2 cellular contexts compared by ENCODE assay signal in genomic region chr3:186630950-186631624, GRCh38.
TF ChIP-seq lines count a peak whose summit lies in the region.

No MANE protein-coding gene starts in this region.

TF ChIP-seq in K562, 482 proteins besides CTCF, POLR2A, EP300 and RAD21:
- TF ChIP-seq CEBPG (CRISPR knock-in tag; IDR thresholded peaks at IDR 0.05) (no peak; the same call in 1 of the 2 replicates), CEBPG (tag; conservative IDR thresholded peaks at IDR 0.05 in 1 of 2, IDR thresholded peaks at IDR 0.05 in 1 of 2) (peak in 1 of 2 experiments; percentile 55; a peak in 1 of 4 replicates), OTX1 (CRISPR knock-in tag; IDR thresholded peaks at IDR 0.05) (no peak), TCF3 (CRISPR knock-in tag; IDR thresholded peaks at IDR 0.05) (peak; percentile 51), ARID1B (IDR thresholded peaks at IDR 0.05) (0 out of 2 replicates have a peak, but pooled peaks have one; percentile 9), FOSL1 (tag; conservative IDR thresholded peaks at IDR 0.05) (peak; percentile 51), CBFA2T2 (conservative IDR thresholded peaks at IDR 0.05) (no peak), PTTG1 (tag; IDR thresholded peaks at IDR 0.05; ENCODE audit: low read depth) (no peak), TAF7 (tag; IDR thresholded peaks at IDR 0.05) (no peak), CEBPB (tag; IDR thresholded peaks at IDR 0.05) (0 out of 2 replicates have a peak, but pooled peaks have one; percentile 19), NFE2 (IDR thresholded peaks at IDR 0.05; ENCODE audit: low read depth) (no peak), FIP1L1 (IDR thresholded peaks at IDR 0.05; ENCODE audit: low read depth, low read length, poor library complexity, severe bottlenecking) (no peak), CTBP1 (IDR thresholded peaks at IDR 0.05; ENCODE audit: borderline replicate concordance) (0 out of 2 replicates have a peak, but pooled peaks have one; percentile 20), CBFA2T3 (IDR thresholded peaks at IDR 0.05) (0 out of 2 replicates have a peak, but pooled peaks have one; percentile 12), ZNF583 (CRISPR knock-in tag; IDR thresholded peaks at IDR 0.05) (no peak), HNRNPLL (IDR thresholded peaks at IDR 0.05; ENCODE audit: low read depth, low read length, poor library complexity, severe bottlenecking) (no peak), GABPB2 (CRISPR knock-in tag; conservative IDR thresholded peaks at IDR 0.05) (no peak)
- TF ChIP-seq, protein P1, sequence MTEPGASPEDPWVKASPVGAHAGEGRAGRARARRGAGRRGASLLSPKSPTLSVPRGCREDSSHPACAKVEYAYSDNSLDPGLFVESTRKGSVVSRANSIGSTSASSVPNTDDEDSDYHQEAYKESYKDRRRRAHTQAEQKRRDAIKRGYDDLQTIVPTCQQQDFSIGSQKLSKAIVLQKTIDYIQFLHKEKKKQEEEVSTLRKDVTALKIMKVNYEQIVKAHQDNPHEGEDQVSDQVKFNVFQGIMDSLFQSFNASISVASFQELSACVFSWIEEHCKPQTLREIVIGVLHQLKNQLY (CRISPR knock-in tag; conservative IDR thresholded peaks at IDR 0.05), result no peak
- TF ChIP-seq, protein P2, sequence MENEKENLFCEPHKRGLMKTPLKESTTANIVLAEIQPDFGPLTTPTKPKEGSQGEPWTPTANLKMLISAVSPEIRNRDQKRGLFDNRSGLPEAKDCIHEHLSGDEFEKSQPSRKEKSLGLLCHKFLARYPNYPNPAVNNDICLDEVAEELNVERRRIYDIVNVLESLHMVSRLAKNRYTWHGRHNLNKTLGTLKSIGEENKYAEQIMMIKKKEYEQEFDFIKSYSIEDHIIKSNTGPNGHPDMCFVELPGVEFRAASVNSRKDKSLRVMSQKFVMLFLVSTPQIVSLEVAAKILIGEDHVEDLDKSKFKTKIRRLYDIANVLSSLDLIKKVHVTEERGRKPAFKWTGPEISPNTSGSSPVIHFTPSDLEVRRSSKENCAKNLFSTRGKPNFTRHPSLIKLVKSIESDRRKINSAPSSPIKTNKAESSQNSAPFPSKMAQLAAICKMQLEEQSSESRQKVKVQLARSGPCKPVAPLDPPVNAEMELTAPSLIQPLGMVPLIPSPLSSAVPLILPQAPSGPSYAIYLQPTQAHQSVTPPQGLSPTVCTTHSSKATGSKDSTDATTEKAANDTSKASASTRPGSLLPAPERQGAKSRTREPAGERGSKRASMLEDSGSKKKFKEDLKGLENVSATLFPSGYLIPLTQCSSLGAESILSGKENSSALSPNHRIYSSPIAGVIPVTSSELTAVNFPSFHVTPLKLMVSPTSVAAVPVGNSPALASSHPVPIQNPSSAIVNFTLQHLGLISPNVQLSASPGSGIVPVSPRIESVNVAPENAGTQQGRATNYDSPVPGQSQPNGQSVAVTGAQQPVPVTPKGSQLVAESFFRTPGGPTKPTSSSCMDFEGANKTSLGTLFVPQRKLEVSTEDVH (IDR thresholded peaks at IDR 0.05; ENCODE audit: low read depth, partially characterized antibody), result no peak
- TF ChIP-seq, protein P3, sequence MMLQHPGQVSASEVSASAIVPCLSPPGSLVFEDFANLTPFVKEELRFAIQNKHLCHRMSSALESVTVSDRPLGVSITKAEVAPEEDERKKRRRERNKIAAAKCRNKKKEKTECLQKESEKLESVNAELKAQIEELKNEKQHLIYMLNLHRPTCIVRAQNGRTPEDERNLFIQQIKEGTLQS (IDR thresholded peaks at IDR 0.05), result peak; percentile 61
- TF ChIP-seq, protein P3 (CRISPR knock-in tag; conservative IDR thresholded peaks at IDR 0.05), result no peak
- TF ChIP-seq, protein P4, sequence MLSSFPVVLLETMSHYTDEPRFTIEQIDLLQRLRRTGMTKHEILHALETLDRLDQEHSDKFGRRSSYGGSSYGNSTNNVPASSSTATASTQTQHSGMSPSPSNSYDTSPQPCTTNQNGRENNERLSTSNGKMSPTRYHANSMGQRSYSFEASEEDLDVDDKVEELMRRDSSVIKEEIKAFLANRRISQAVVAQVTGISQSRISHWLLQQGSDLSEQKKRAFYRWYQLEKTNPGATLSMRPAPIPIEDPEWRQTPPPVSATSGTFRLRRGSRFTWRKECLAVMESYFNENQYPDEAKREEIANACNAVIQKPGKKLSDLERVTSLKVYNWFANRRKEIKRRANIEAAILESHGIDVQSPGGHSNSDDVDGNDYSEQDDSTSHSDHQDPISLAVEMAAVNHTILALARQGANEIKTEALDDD (IDR thresholded peaks at IDR 0.05), result peak; percentile 62; the same call in 1 of the 2 replicates

TF ChIP-seq in HepG2, 621 proteins besides CTCF, POLR2A, EP300 and RAD21 (continues in another document):
- TF ChIP-seq NFRKB (IDR thresholded peaks at IDR 0.05) (no peak), NR2C2 (CRISPR knock-in tag; IDR thresholded peaks at IDR 0.05; ENCODE audit: borderline replicate concordance) (peak; percentile 75), ZFY (CRISPR knock-in tag; IDR thresholded peaks at IDR 0.05) (peak; percentile 27; the same call in 1 of the 2 replicates), ZHX1 (CRISPR knock-in tag; IDR thresholded peaks at IDR 0.05; ENCODE audit: low read depth) (peak; percentile 81; the same call in 1 of the 2 replicates), ZNF772 (CRISPR knock-in tag; IDR thresholded peaks at IDR 0.05) (peak; percentile 75; the same call in 1 of the 2 replicates), REPIN1 (CRISPR knock-in tag; IDR thresholded peaks at IDR 0.05; ENCODE audit: borderline replicate concordance, low read depth) (peak; percentile 88; the same call in 1 of the 2 replicates), ZNF792 (CRISPR knock-in tag; IDR thresholded peaks at IDR 0.05) (peak; percentile 50; the same call in 1 of the 2 replicates), GMEB1 (CRISPR knock-in tag; IDR thresholded peaks at IDR 0.05; ENCODE audit: borderline replicate concordance) (peak; percentile 63; the same call in 1 of the 2 replicates), MZF1 (CRISPR knock-in tag; IDR thresholded peaks at IDR 0.05; ENCODE audit: borderline replicate concordance) (no peak), KLF16 (CRISPR knock-in tag; IDR thresholded peaks at IDR 0.05) (peak in 1 of 2 experiments; percentile 60; a peak in 1 of 4 replicates), KMT2A (CRISPR knock-in tag; IDR thresholded peaks at IDR 0.05) (0 out of 2 replicates have a peak, but pooled peaks have one; percentile 37)
- TF ChIP-seq, protein P5, sequence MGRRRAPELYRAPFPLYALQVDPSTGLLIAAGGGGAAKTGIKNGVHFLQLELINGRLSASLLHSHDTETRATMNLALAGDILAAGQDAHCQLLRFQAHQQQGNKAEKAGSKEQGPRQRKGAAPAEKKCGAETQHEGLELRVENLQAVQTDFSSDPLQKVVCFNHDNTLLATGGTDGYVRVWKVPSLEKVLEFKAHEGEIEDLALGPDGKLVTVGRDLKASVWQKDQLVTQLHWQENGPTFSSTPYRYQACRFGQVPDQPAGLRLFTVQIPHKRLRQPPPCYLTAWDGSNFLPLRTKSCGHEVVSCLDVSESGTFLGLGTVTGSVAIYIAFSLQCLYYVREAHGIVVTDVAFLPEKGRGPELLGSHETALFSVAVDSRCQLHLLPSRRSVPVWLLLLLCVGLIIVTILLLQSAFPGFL (CRISPR knock-in tag; IDR thresholded peaks at IDR 0.05), result no peak
- TF ChIP-seq, protein P6, sequence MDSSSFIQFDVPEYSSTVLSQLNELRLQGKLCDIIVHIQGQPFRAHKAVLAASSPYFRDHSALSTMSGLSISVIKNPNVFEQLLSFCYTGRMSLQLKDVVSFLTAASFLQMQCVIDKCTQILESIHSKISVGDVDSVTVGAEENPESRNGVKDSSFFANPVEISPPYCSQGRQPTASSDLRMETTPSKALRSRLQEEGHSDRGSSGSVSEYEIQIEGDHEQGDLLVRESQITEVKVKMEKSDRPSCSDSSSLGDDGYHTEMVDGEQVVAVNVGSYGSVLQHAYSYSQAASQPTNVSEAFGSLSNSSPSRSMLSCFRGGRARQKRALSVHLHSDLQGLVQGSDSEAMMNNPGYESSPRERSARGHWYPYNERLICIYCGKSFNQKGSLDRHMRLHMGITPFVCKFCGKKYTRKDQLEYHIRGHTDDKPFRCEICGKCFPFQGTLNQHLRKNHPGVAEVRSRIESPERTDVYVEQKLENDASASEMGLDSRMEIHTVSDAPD (CRISPR knock-in tag; IDR thresholded peaks at IDR 0.05), result 0 out of 2 replicates have a peak, but pooled peaks have one; percentile 33
- TF ChIP-seq, protein P7, sequence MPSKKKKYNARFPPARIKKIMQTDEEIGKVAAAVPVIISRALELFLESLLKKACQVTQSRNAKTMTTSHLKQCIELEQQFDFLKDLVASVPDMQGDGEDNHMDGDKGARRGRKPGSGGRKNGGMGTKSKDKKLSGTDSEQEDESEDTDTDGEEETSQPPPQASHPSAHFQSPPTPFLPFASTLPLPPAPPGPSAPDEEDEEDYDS (CRISPR knock-in tag; IDR thresholded peaks at IDR 0.05), result 0 out of 2 replicates have a peak, but pooled peaks have one; percentile 24
- TF ChIP-seq, protein P8, sequence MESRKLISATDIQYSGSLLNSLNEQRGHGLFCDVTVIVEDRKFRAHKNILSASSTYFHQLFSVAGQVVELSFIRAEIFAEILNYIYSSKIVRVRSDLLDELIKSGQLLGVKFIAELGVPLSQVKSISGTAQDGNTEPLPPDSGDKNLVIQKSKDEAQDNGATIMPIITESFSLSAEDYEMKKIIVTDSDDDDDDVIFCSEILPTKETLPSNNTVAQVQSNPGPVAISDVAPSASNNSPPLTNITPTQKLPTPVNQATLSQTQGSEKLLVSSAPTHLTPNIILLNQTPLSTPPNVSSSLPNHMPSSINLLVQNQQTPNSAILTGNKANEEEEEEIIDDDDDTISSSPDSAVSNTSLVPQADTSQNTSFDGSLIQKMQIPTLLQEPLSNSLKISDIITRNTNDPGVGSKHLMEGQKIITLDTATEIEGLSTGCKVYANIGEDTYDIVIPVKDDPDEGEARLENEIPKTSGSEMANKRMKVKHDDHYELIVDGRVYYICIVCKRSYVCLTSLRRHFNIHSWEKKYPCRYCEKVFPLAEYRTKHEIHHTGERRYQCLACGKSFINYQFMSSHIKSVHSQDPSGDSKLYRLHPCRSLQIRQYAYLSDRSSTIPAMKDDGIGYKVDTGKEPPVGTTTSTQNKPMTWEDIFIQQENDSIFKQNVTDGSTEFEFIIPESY (CRISPR knock-in tag; IDR thresholded peaks at IDR 0.05), result peak; percentile 20; the same call in 1 of the 2 replicates
- TF ChIP-seq, protein P9, sequence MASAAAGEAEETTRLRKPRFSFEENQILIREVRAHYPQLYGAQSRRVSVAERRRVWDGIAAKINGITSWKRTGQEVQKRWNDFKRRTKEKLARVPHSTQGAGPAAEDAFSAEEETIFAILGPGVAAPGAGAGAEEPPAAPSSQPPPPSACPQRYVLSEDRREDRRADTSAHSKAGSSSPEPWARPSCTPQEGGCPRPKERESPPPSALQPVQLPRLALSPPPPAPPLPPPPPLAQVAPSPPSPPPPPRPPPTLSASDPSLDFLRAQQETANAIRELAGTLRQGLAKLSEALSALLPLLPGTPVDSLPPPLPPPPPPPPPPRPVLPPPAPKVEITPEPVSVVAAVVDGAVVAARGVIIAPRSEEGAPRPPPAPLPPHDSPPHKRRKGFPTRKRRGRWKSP (CRISPR knock-in tag; IDR thresholded peaks at IDR 0.05), result peak; percentile 87; the same call in 1 of the 2 replicates
